ENCODE assay signal across 11 cellular contexts in the genomic region with DNA sequence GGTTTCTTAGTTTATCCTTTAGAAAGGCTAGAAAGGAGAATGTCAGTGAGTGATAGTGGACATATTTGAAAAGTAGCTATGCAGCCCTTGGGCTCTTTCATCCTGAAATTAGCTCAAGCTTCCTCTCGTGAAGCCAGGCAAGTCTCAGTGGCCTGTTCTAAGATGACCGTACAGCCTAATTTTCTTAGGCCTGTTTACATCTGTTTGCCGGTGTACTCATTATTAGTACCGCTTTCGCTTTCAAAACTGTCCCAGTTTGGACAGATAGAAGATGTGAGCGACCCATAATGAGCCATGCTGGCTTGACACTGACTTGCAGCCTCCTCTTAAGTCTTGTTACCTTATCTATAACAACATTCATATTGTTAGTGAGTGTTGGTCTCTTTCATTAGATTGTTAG. TPM values are rescaled to one million over a fixed set of nuclear protein-coding genes. Genes with fewer than 3 reads are reported as not detected.
A peak's percentile ranks its signal among the peaks of the same experiment; 100 is the strongest.
DNase-seq lines count a peak whose midpoint lies in the region; ATAC-seq, FAIRE-seq and TF ChIP-seq lines count a peak whose summit lies in the region.
"Had no signal": no experiment of that assay in that cellular context is flagged by ENCODE, and none has a peak within 500 bp of the region (broad histone marks: within the 10 kb centered on the region; RNA-seq: fewer than 3 reads in every experiment).

No MANE protein-coding gene starts in this region.

- in situ Hi-C loops in IMR-90 (cut with MboI; ENCODE audit: low sequenced_read_pairs), result no loop called here

- H3K4me1 Mint-ChIP-seq in natural killer cell treated with Interleukin-12 subunit alpha and Interleukin-12 subunit beta and Interleukin-15 and Interleukin-18, amount 100 ng/mL, for 72 hours (ENCODE audit: low read depth in 2 of 2), result peaks cover 2 to 4% of the 10 kb centered on the region in 2 donors

- 76% methylated on average over 6 of the region's 6 CpGs for WGBS in A549 (ENCODE audit: missing lambda C conversion rate)
- WGBS in IMR-90 (ENCODE audit: extremely low coverage in 2 of 2, insufficient read length in 1 of 2), 2 experiments, result no CpG with 5 or more reads among the region's 6 CpGs
- 86 to 90% methylated on average over 6 of the region's 6 CpGs for WGBS in lower leg skin, 2 donors

- H2AK9ac ChIP-seq in IMR-90 (replicated peaks; ENCODE audit: low read depth, low read length, poor library complexity), result no peak overlapping the region

- dilution Hi-C loops in IMR-90 (cut with HindIII; ENCODE audit: low sequenced_read_pairs, unreplicated experiment), result no loop called here

- peaks cover 3 to 22% of the 10 kb centered on the region in 2 donors for H3K27me3 Mint-ChIP-seq in natural killer cell treated with Interleukin-12 subunit alpha and Interleukin-12 subunit beta and Interleukin-15 and Interleukin-18, amount 100 ng/mL, for 72 hours

- no peaks in the 10 kb centered on the region for H3K36me3 ChIP-seq in IMR-90 (ENCODE audit: control insufficient read depth, insufficient read depth, low read length)

- no peak overlapping the region for H3K14ac ChIP-seq in IMR-90 (replicated peaks; ENCODE audit: low read depth, low read length)

- peak overlapping the region; percentile 0; the same call in 1 of the 2 replicates for H2BK120ac ChIP-seq in IMR-90 (ENCODE audit: low read depth, low read length)

- H3K27ac ChIP-seq in A549 (peak overlapping the region in 1 of 2 experiments; percentile 51; a peak in 4 of 6 replicates), IMR-90 (ENCODE audit: insufficient read depth, low read length) (no peak overlapping the region)

- intact Hi-C loops in IMR-90 (cut with micrococcal nuclease), result no loop called here
- intact Hi-C loops in lower leg skin (cut with DNase I; ENCODE audit: low total_unique reads), result no loop called here

- H2BK20ac ChIP-seq in IMR-90 (ENCODE audit: low read depth, low read length), result no peak overlapping the region

- peak overlapping the region; percentile 77 for H3K9ac ChIP-seq in IMR-90 (ENCODE audit: low read depth, low read length)

- H4K5ac ChIP-seq in IMR-90 (ENCODE audit: low read depth, low read length), result peak overlapping the region; percentile 87

- no peak overlapping the region for H2BK5ac ChIP-seq in IMR-90 (ENCODE audit: low read depth, low read length, poor library complexity, severe bottlenecking)

- peak overlapping the region; percentile 17; the same call in 1 of the 3 replicates for H3K4me2 ChIP-seq in A549
- H3K4me2 ChIP-seq in IMR-90 (ENCODE audit: low read depth, low read length), result peak overlapping the region; percentile 90

- H3K4me3 Mint-ChIP-seq in natural killer cell treated with Interleukin-12 subunit alpha and Interleukin-12 subunit beta and Interleukin-15 and Interleukin-18, amount 100 ng/mL, for 72 hours, result no peak overlapping the region
- H3K4me3 Mint-ChIP-seq: activated naive CD4-positive, alpha-beta T cell treated with anti-CD3 and anti-CD28 coated beads for 36 hours; neural crest cell had no signal

- no peaks in the 10 kb centered on the region for H3K9me3 ChIP-seq in A549
- no peaks in the 10 kb centered on the region for H3K9me3 ChIP-seq in IMR-90 (ENCODE audit: control insufficient read depth, insufficient read depth, low read length)

- no peak overlapping the region for H2AK5ac ChIP-seq in IMR-90 (ENCODE audit: low read depth, low read length)

- no peak overlapping the region for H4K91ac ChIP-seq in IMR-90 (ENCODE audit: insufficient read depth, low read depth, low read length)

- CTCF ChIA-PET in A549 (lab: Yijun Ruan, JAX), result no interaction called here
- CTCF ChIA-PET in IMR-90 (lab: Yijun Ruan, JAX), result no interaction called here

- peak overlapping the region; percentile 57 for H3K18ac ChIP-seq in IMR-90 (ENCODE audit: low read depth, low read length)

- H4K20me1 ChIP-seq in IMR-90 (ENCODE audit: insufficient read depth, low read length), result no peaks in the 10 kb centered on the region

- H3K27ac Mint-ChIP-seq in natural killer cell treated with Interleukin-12 subunit alpha and Interleukin-12 subunit beta and Interleukin-15 and Interleukin-18, amount 100 ng/mL, for 72 hours, result no peak overlapping the region
- H3K27ac Mint-ChIP-seq: activated naive CD4-positive, alpha-beta T cell treated with anti-CD3 and anti-CD28 coated beads for 36 hours had no signal

- no peak overlapping the region for H2BK15ac ChIP-seq in IMR-90 (ENCODE audit: low read depth, low read length)

- POLR2A ChIA-PET in A549 (lab: Yijun Ruan, JAX) (no interaction called here), IMR-90 (lab: Charles Lee; ENCODE audit: unreplicated experiment) (no interaction called here)

- no peaks in the 10 kb centered on the region for H3K36me3 Mint-ChIP-seq in natural killer cell treated with Interleukin-12 subunit alpha and Interleukin-12 subunit beta and Interleukin-15 and Interleukin-18, amount 100 ng/mL, for 72 hours

- no peak overlapping the region for H3K4ac ChIP-seq in IMR-90 (ENCODE audit: low read depth, low read length)

- peak overlapping the region; percentile 0 for H2AFZ ChIP-seq in IMR-90 (replicated peaks; ENCODE audit: low read length, poor library complexity)

- FAIRE-seq in A549 (lab: Jason Lieb, UNC), result no peak
- FAIRE-seq: A204.1 had no signal

- BruUV-seq in IMR-90 (replicated peaks; lab: Mats Ljungman, UMichigan), result no TSS peak

- H3K4me3 ChIP-seq in A549 (no peak overlapping the region), IMR-90 (ENCODE audit: insufficient read depth, low read depth, low read length) (no peak overlapping the region; the same call in 1 of the 2 replicates), lower leg skin (ENCODE audit: low read depth, poor library complexity, severe bottlenecking) (no peak overlapping the region)

- H3K4me1 ChIP-seq in A549 (peaks cover 60% of the 10 kb centered on the region), IMR-90 (ENCODE audit: control insufficient read depth, insufficient read depth, low read length) (peaks cover 1% of the 10 kb centered on the region; the same call in 1 of the 2 replicates)

- no peak overlapping the region for H3K56ac ChIP-seq in IMR-90 (ENCODE audit: extremely low read depth, insufficient read depth, low read length)

- no peak overlapping the region for H3K23ac ChIP-seq in IMR-90 (ENCODE audit: low read depth, low read length)

- TF ChIP-seq CTCF in A549 (IDR thresholded peaks at IDR 0.05) (no peak), IMR-90 (conservative IDR thresholded peaks at IDR 0.05; ENCODE audit: low read depth, low read length) (no peak), lower leg skin (IDR thresholded peaks at IDR 0.05) (no peak)

- no peaks in the 10 kb centered on the region for H3K9me1 ChIP-seq in IMR-90 (ENCODE audit: insufficient read depth, low read length)

- no peaks in the 10 kb centered on the region for H3K27me3 ChIP-seq in IMR-90 (ENCODE audit: control insufficient read depth, insufficient read depth, low read length)

- no peaks in the 10 kb centered on the region for H3K79me1 ChIP-seq in IMR-90 (ENCODE audit: low read depth in 1 of 2, low read length in 2 of 2)

- no peaks in the 10 kb centered on the region for H3K9me3 Mint-ChIP-seq in natural killer cell treated with Interleukin-12 subunit alpha and Interleukin-12 subunit beta and Interleukin-15 and Interleukin-18, amount 100 ng/mL, for 72 hours
- H3K9me3 Mint-ChIP-seq: activated naive CD4-positive, alpha-beta T cell treated with anti-CD3 and anti-CD28 coated beads for 36 hours had no signal

- TF ChIP-seq POLR2A in A549 (IDR thresholded peaks at IDR 0.05; ENCODE audit: low read length), result no peak
- no peak for TF ChIP-seq POLR2A in IMR-90 (IDR thresholded peaks at IDR 0.05; ENCODE audit: low read depth, low read length)
- TF ChIP-seq POLR2A in lower leg skin (IDR thresholded peaks at IDR 0.05), result no peak

- TF ChIP-seq EP300 in A549 (IDR thresholded peaks at IDR 0.05), result no peak

- DNase-seq in A549 (ENCODE audit: low read depth in 1 of 2, low spot score in 1 of 2) (no peak), IMR-90 (peak; percentile 19), NCI-H748 treated with DMSO at 0.1 percent for 48 hours (lab: John Stamatoyannopoulos, UW) (no peak), NCI-H510A (lab: John Stamatoyannopoulos, UW) (no peak), lower leg skin (ENCODE audit: low spot score in 2 of 2) (no peak)
- no peak for DNase-seq in natural killer cell treated with Interleukin-12 subunit alpha and Interleukin-12 subunit beta and Interleukin-15 and Interleukin-18, amount 100 ng/mL, for 72 hours (ENCODE audit: low spot score)
- DNase-seq: activated naive CD4-positive, alpha-beta T cell treated with anti-CD3 and anti-CD28 coated beads for 36 hours had no signal

- H4K8ac ChIP-seq in IMR-90 (ENCODE audit: low read depth in 2 of 2, low read length in 2 of 2), result peak overlapping the region in 1 of 2 experiments; percentile 60; a peak in 1 of 4 replicates

- no peak for ATAC-seq in A549
- peak; percentile 97 for ATAC-seq in GM19372 (IDR thresholded peaks at IDR 0.05; ENCODE audit: low read depth, unreplicated experiment)
- peak; percentile 87 for ATAC-seq in HG02870 (IDR thresholded peaks at IDR 0.05; ENCODE audit: unreplicated experiment)
- ATAC-seq in IMR-90 (ENCODE audit: low read depth), result peak; percentile 71
- ATAC-seq in natural killer cell treated with Interleukin-12 subunit alpha and Interleukin-12 subunit beta and Interleukin-15 and Interleukin-18, amount 100 ng/mL, for 72 hours, result no peak

- TF ChIP-seq RAD21 in A549 (conservative IDR thresholded peaks at IDR 0.05 in 1 of 2, IDR thresholded peaks at IDR 0.05 in 1 of 2), result no peak
- no peak for TF ChIP-seq RAD21 in IMR-90 (IDR thresholded peaks at IDR 0.05; ENCODE audit: low read length)

TF ChIP-seq in A549, 52 proteins besides CTCF, POLR2A, EP300 and RAD21 (continues in another document):
- TF ChIP-seq TFCP2L1 (CRISPR knock-in tag; IDR thresholded peaks at IDR 0.05), result no peak

TF ChIP-seq in IMR-90, 13 proteins besides CTCF, POLR2A, EP300 and RAD21 (continues in another document):
- TF ChIP-seq NFE2L2 (IDR thresholded peaks at IDR 0.05; ENCODE audit: low read depth, low read length) (no peak), RFX5 (IDR thresholded peaks at IDR 0.05; ENCODE audit: low read depth, low read length) (no peak)

RNA-seq across cellular contexts. Expression of gene ARL14, which starts 5.7 kb away (rescaled TPM):
- 0.44 and 0.48 TPM in 2 replicates for polyA plus RNA-seq in A549 (2011; rRNA removed)
- polyA plus RNA-seq in A549 (2012; cell fraction: cytosol; rRNA removed), result 0.17 and 0.27 TPM in 2 replicates
- 0.09 and 0.10 TPM in 2 replicates for polyA plus RNA-seq in A549 (2012; cell fraction: nucleus; rRNA removed)
- 0.14 to 0.37 TPM (median 0.24 TPM) in 3 replicates for polyA plus RNA-seq in A549 (2017; fragmentation: RNase III; extraction: RNeasy Plus Mini Kit Qiagen cat#74134 plus additional on column Dnase treatment)
- 0.33 TPM in 1 of 2 replicates, not detected in the other for polyA minus RNA-seq in A549 (2011; rRNA and poly(A)+ RNA removed)
- under 0.01 and 0.18 TPM in 2 replicates for total RNA-seq in IMR-90 (2012; rRNA removed)
- 0.15 TPM in 1 of 2 replicates, not detected in the other for polyA plus RNA-seq in IMR-90 (2012; rRNA removed)
- polyA plus RNA-seq in IMR-90 (2012; cell fraction: cytosol; rRNA removed), result not detected in 2 replicates
- polyA plus RNA-seq in IMR-90 (2012; cell fraction: nucleus; rRNA removed; ENCODE audit: low replicate concordance), result not detected in 2 replicates
- total RNA-seq in lower leg skin, result under 1 TPM in 1 of 4 donors, not detected in 3; 0.49 TPM
- not detected for total RNA-seq in natural killer cell treated with Interleukin-12 subunit alpha and Interleukin-12 subunit beta and Interleukin-15 and Interleukin-18, amount 100 ng/mL, for 72 hours
- total RNA-seq: activated naive CD4-positive, alpha-beta T cell treated with anti-CD3 and anti-CD28 coated beads for 36 hours; neural crest cell had no signal

Comparison
In these comparisons a context has a peak if more than half of its experiments do, and no peak if none do; other contexts are left out.
1. ATAC-seq: peak in GM19372 (single experiment), HG02870 (single experiment) and IMR-90 (single experiment); none in A549 (0 of 2) and natural killer cell treated with Interleukin-12 subunit alpha and Interleukin-12 subunit beta and Interleukin-15 and Interleukin-18, amount 100 ng/mL, for 72 hours (0 of 2).